Comparison of ENCODE assay signal across 12 cellular contexts in the genomic region with DNA sequence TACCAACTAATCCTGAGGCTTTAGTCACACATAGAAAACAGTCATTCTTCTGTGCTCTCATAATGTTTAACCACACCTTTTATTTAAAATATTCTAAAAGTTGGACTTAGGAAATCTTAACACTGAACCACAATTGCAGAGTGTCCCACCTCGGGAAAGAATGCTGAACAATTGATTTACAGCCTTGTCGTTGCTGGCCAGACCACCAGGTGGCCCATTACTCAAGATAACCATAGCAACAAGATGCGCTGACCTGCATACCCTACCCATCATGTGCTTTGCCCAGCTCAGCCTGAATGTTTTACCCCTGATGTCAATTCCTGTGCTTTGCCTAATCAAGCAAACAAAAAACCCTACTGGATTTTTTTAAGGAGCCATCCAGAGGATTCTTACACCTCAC.
A peak's percentile ranks its signal among the peaks of the same experiment; 100 is the strongest.
DNase-seq lines count a peak whose midpoint lies in the region; TF ChIP-seq lines count a peak whose summit lies in the region.
"Had no signal": no experiment of that assay in that cellular context is flagged by ENCODE, and none has a peak within 500 bp of the region (broad histone marks: within the 10 kb centered on the region; RNA-seq: fewer than 3 reads in every experiment).

No MANE protein-coding gene starts in this region.

- H3K27ac ChIP-seq in breast epithelium (no peak overlapping the region), OCI-LY3 (ENCODE audit: low read length) (no peak overlapping the region)

- no TSS peak for BruUV-seq in MCF 10A (replicated peaks; lab: Mats Ljungman, UMichigan)

- no peak overlapping the region for H3K4me2 ChIP-seq in OCI-LY3 (ENCODE audit: low read length)

- no peaks in the 10 kb centered on the region for H3K9me3 Mint-ChIP-seq in MCF 10A (ENCODE audit: unreplicated experiment)
- H3K9me3 Mint-ChIP-seq in type B pancreatic cell = no peaks in the 10 kb centered on the region
- H3K9me3 Mint-ChIP-seq: activated naive CD4-positive, alpha-beta T cell treated with anti-CD3 and anti-CD28 coated beads, Interleukin-2, amount 50 U/mL, for 72 hours; IgD-negative memory B cell had no signal

- H4K20me1 ChIP-seq in OCI-LY3 (ENCODE audit: insufficient read depth, low read length) = no peaks in the 10 kb centered on the region

- H3K36me3 Mint-ChIP-seq in MCF 10A (ENCODE audit: insufficient read depth, unreplicated experiment) = peaks cover 5% of the 10 kb centered on the region
- no peaks in the 10 kb centered on the region for H3K36me3 Mint-ChIP-seq in type B pancreatic cell
- H3K36me3 Mint-ChIP-seq: IgD-negative memory B cell had no signal

- DNase-seq in MCF 10A (ENCODE audit: unreplicated experiment) = peak; percentile 20
- no peak for DNase-seq in breast epithelium (ENCODE audit: low spot score in 2 of 2)
- peak; percentile 42 for DNase-seq in fibroblast of peridontal ligament (ENCODE audit: extremely low read depth)
- DNase-seq in type B pancreatic cell (ENCODE audit: extremely low spot score, unreplicated experiment) = no peak
- no peak for DNase-seq in NOMO-1 (lab: John Stamatoyannopoulos, UW; ENCODE audit: unreplicated experiment in 2 of 2)
- no peak for DNase-seq in central memory CD4-positive, alpha-beta T cell
- no peak for DNase-seq in AG08395 (ENCODE audit: low spot score)
- DNase-seq: stimulated activated CD4-positive, alpha-beta T cell treated with anti-CD3 and anti-CD28 coated beads, Interleukin-1b, Interleukin-23, amount 100 ng/mL, for 48 hours; T1000 had no signal

- no peak overlapping the region for H2AFZ ChIP-seq in OCI-LY3 (ENCODE audit: low read depth, low read length)

- H3K4me1 ChIP-seq in breast epithelium (no peaks in the 10 kb centered on the region), OCI-LY3 (ENCODE audit: low read length) (no peaks in the 10 kb centered on the region)

- H3K4me3 ChIP-seq in breast epithelium (no peak overlapping the region), OCI-LY3 (ENCODE audit: low read length) (no peak overlapping the region)

- H3K27me3 ChIP-seq in breast epithelium = no peaks in the 10 kb centered on the region
- no peaks in the 10 kb centered on the region for H3K27me3 ChIP-seq in OCI-LY3 (ENCODE audit: low read depth, low read length)

- POLR2A ChIA-PET in MCF 10A (lab: Yijun Ruan, JAX) = interaction anchor here (1.3 kb wide), 1 partner anchor 41 kb away, joined by 3 read pairs; no protein-coding TSS in a partner anchor

- H3K4me3 Mint-ChIP-seq in MCF 10A (ENCODE audit: unreplicated experiment) (no peak overlapping the region), type B pancreatic cell (no peak overlapping the region)
- H3K4me3 Mint-ChIP-seq: IgD-negative memory B cell had no signal

- CTCF ChIA-PET in MCF 10A (lab: Yijun Ruan, JAX) = interaction anchor here (0.6 kb wide), 1 partner anchor 331 kb away, joined by 4 read pairs; no protein-coding TSS in a partner anchor

- TF ChIP-seq CTCF in MCF 10A (IDR thresholded peaks at IDR 0.05; ENCODE audit: unreplicated experiment) (no peak), breast epithelium (IDR thresholded peaks at IDR 0.05) (no peak), OCI-LY3 (IDR thresholded peaks at IDR 0.05; ENCODE audit: low read depth, low read length) (peak; percentile 21; the same call in 1 of the 2 replicates), type B pancreatic cell (conservative IDR thresholded peaks at IDR 0.05) (peak; percentile 67)

- H3K27ac Mint-ChIP-seq in MCF 10A (ENCODE audit: low read depth, unreplicated experiment) (no peak overlapping the region), type B pancreatic cell (peak overlapping the region; percentile 44)
- H3K27ac Mint-ChIP-seq: activated naive CD4-positive, alpha-beta T cell treated with anti-CD3 and anti-CD28 coated beads, Interleukin-2, amount 50 U/mL, for 72 hours; IgD-negative memory B cell had no signal

- intact Hi-C loops in MCF 10A (cut with micrococcal nuclease) (no loop called here), breast epithelium (cut with DNase I; ENCODE audit: low total_unique reads) (no loop called here)

- no peaks in the 10 kb centered on the region for H3K9me3 ChIP-seq in breast epithelium
- no peaks in the 10 kb centered on the region for H3K9me3 ChIP-seq in OCI-LY3 (ENCODE audit: insufficient read depth, low read length)

- H3K36me3 ChIP-seq in breast epithelium (no peaks in the 10 kb centered on the region), OCI-LY3 (replicated peaks; ENCODE audit: low read depth, low read length) (no peaks in the 10 kb centered on the region)

- H3K4me1 Mint-ChIP-seq in MCF 10A (ENCODE audit: insufficient read depth, unreplicated experiment) (peaks cover 6% of the 10 kb centered on the region), type B pancreatic cell (ENCODE audit: unreplicated experiment) (peaks cover 7% of the 10 kb centered on the region)
- H3K4me1 Mint-ChIP-seq: IgD-negative memory B cell had no signal

- no peak overlapping the region for H3K9ac ChIP-seq in OCI-LY3 (ENCODE audit: low read length)

- H3K27me3 Mint-ChIP-seq in MCF 10A (ENCODE audit: insufficient read depth, unreplicated experiment) = no peaks in the 10 kb centered on the region
- H3K27me3 Mint-ChIP-seq in type B pancreatic cell = no peaks in the 10 kb centered on the region
- H3K27me3 Mint-ChIP-seq: IgD-negative memory B cell had no signal

- TF ChIP-seq POLR2A in breast epithelium (IDR thresholded peaks at IDR 0.05) = no peak

- H3K79me2 ChIP-seq in OCI-LY3 (ENCODE audit: low read length) = no peaks in the 10 kb centered on the region

Comparison
In these comparisons a context has a peak if more than half of its experiments do, and no peak if none do; other contexts are left out.
1. DNase-seq: peak in MCF 10A (single experiment) and fibroblast of peridontal ligament (single experiment); none in breast epithelium (0 of 2), type B pancreatic cell (single experiment), NOMO-1 (0 of 2), central memory CD4-positive, alpha-beta T cell (single experiment) and AG08395 (single experiment).
2. CTCF ChIP-seq: peak in OCI-LY3 (single experiment) and type B pancreatic cell (single experiment); none in MCF 10A (single experiment) and breast epithelium (0 of 3).